In the genomic region with DNA sequence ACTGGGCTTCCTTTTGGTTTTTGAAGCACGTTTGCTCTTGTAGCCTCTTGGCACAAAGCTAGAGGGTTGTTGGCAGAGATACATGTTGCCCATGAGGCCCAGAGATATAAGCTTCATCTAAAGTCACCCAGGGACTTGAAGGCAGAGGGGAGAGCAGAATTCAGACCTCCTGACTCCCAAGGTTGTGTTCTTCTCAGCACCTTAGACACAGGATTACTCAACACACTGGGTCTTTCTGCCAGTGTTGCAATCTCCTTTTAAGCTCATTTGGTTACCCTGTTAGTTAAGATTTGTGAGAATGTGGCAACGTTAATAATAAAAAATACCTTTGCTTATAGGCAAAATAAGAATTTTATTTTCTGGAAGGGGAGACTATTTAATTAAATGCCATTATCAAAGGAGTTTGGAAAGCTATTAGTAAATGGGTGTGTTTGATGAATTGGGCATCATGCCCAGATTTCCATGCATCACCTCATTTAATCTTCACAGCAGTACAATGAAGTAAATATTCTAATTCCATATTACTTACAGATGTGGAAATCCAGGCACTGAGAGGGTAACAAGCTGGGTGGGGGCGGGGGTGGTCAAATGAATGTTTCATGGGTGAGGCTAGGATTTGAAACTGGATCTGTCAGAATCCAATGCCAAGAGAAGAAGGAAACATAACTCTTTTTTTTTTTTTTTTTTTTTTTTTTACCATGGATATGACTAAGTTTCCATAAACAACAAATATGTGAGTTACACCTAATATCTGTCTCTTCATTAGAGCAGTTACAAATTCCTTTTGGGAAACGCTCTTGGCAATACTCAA, we compare ENCODE assay signal across 1 cellular context.
TF ChIP-seq lines count a peak whose summit lies in the region.

No MANE protein-coding gene starts in this region.

TF ChIP-seq in SK-N-SH treated with all-trans-retinoic acid at 6 μM for 48 hours, 23 proteins besides CTCF, POLR2A, EP300 and RAD21 (continued from another document):
- TF ChIP-seq, protein P1, sequence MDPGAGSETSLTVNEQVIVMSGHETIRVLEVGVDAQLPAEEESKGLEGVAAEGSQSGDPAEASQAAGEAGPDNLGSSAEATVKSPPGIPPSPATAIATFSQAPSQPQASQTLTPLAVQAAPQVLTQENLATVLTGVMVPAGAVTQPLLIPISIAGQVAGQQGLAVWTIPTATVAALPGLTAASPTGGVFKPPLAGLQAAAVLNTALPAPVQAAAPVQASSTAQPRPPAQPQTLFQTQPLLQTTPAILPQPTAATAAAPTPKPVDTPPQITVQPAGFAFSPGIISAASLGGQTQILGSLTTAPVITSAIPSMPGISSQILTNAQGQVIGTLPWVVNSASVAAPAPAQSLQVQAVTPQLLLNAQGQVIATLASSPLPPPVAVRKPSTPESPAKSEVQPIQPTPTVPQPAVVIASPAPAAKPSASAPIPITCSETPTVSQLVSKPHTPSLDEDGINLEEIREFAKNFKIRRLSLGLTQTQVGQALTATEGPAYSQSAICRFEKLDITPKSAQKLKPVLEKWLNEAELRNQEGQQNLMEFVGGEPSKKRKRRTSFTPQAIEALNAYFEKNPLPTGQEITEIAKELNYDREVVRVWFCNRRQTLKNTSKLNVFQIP (CRISPR knock-in tag; IDR thresholded peaks at IDR 0.05; ENCODE audit: borderline replicate concordance, low read depth): no peak
- TF ChIP-seq ZNF565 (CRISPR knock-in tag; conservative IDR thresholded peaks at IDR 0.05; ENCODE audit: low read depth): no peak
